Comparison of ENCODE assay signal across 1 cellular context in the genomic region with DNA sequence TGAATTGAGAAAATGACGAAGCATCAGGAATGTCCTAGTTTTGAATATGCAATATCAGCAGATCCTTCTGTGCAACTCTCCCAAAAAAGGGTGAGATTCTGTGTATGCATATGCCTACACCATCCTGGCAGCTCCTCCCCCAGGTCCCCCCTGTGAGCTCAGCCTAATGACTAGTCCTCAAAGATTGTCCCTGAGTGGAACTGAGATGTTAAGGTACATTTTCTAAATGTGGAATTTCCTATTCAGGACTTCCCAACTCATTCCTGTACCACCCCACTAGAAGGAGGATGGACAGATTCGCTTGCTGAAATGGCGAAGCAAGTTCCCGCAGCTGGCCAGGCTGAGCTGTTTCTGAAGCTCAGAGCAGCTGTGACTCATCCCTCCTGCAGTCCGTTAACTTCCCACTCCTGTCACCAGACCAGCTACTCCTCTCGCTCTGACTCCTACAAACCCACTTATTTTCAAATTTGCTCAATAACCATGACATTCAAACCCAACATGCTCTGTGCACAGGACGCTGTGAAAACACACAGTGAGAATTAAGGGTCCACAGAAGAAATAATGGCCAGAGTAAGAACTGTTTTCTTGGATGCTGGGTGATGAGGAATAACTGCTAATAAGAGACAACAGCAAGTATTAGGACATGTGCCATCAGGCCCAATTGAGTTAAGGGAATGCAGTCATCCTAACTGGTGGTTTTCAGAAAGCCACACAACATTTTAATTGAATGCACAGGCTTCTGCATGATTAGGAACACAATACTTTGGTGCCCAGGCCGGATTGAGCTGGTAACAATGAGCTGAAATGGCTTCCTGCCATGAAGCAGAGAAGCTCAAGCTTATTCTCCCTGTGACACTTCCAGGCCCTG.
TF ChIP-seq lines count a peak whose summit lies in the region.

No MANE protein-coding gene starts in this region.

TF ChIP-seq in GM12878, 131 proteins besides CTCF, POLR2A, EP300 and RAD21 (continued from another document):
- TF ChIP-seq, protein P1, sequence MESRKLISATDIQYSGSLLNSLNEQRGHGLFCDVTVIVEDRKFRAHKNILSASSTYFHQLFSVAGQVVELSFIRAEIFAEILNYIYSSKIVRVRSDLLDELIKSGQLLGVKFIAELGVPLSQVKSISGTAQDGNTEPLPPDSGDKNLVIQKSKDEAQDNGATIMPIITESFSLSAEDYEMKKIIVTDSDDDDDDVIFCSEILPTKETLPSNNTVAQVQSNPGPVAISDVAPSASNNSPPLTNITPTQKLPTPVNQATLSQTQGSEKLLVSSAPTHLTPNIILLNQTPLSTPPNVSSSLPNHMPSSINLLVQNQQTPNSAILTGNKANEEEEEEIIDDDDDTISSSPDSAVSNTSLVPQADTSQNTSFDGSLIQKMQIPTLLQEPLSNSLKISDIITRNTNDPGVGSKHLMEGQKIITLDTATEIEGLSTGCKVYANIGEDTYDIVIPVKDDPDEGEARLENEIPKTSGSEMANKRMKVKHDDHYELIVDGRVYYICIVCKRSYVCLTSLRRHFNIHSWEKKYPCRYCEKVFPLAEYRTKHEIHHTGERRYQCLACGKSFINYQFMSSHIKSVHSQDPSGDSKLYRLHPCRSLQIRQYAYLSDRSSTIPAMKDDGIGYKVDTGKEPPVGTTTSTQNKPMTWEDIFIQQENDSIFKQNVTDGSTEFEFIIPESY (IDR thresholded peaks at IDR 0.05) = no peak
- TF ChIP-seq HDGF (IDR thresholded peaks at IDR 0.05) = no peak
- no peak for TF ChIP-seq RBBP5 (conservative IDR thresholded peaks at IDR 0.05)
- TF ChIP-seq, protein P2, sequence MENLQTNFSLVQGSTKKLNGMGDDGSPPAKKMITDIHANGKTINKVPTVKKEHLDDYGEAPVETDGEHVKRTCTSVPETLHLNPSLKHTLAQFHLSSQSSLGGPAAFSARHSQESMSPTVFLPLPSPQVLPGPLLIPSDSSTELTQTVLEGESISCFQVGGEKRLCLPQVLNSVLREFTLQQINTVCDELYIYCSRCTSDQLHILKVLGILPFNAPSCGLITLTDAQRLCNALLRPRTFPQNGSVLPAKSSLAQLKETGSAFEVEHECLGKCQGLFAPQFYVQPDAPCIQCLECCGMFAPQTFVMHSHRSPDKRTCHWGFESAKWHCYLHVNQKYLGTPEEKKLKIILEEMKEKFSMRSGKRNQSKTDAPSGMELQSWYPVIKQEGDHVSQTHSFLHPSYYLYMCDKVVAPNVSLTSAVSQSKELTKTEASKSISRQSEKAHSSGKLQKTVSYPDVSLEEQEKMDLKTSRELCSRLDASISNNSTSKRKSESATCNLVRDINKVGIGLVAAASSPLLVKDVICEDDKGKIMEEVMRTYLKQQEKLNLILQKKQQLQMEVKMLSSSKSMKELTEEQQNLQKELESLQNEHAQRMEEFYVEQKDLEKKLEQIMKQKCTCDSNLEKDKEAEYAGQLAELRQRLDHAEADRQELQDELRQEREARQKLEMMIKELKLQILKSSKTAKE (IDR thresholded peaks at IDR 0.05; ENCODE audit: low read depth, poor library complexity, severe bottlenecking) = peak; percentile 90
- TF ChIP-seq GABPA (IDR thresholded peaks at IDR 0.05; ENCODE audit: low read depth) = peak; percentile 83
- TF ChIP-seq TAF1 (IDR thresholded peaks at IDR 0.05; ENCODE audit: borderline replicate concordance, low read depth, low read length) = peak; percentile 61; the same call in 1 of the 2 replicates
- TF ChIP-seq, protein P3, sequence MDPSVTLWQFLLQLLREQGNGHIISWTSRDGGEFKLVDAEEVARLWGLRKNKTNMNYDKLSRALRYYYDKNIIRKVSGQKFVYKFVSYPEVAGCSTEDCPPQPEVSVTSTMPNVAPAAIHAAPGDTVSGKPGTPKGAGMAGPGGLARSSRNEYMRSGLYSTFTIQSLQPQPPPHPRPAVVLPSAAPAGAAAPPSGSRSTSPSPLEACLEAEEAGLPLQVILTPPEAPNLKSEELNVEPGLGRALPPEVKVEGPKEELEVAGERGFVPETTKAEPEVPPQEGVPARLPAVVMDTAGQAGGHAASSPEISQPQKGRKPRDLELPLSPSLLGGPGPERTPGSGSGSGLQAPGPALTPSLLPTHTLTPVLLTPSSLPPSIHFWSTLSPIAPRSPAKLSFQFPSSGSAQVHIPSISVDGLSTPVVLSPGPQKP (IDR thresholded peaks at IDR 0.05; ENCODE audit: low read depth, low read length) = no peak
- TF ChIP-seq, protein P4, sequence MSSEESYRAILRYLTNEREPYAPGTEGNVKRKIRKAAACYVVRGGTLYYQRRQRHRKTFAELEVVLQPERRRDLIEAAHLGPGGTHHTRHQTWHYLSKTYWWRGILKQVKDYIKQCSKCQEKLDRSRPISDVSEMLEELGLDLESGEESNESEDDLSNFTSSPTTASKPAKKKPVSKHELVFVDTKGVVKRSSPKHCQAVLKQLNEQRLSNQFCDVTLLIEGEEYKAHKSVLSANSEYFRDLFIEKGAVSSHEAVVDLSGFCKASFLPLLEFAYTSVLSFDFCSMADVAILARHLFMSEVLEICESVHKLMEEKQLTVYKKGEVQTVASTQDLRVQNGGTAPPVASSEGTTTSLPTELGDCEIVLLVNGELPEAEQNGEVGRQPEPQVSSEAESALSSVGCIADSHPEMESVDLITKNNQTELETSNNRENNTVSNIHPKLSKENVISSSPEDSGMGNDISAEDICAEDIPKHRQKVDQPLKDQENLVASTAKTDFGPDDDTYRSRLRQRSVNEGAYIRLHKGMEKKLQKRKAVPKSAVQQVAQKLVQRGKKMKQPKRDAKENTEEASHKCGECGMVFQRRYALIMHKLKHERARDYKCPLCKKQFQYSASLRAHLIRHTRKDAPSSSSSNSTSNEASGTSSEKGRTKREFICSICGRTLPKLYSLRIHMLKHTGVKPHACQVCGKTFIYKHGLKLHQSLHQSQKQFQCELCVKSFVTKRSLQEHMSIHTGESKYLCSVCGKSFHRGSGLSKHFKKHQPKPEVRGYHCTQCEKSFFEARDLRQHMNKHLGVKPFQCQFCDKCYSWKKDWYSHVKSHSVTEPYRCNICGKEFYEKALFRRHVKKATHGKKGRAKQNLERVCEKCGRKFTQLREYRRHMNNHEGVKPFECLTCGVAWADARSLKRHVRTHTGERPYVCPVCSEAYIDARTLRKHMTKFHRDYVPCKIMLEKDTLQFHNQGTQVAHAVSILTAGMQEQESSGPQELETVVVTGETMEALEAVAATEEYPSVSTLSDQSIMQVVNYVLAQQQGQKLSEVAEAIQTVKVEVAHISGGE (CRISPR knock-in tag; IDR thresholded peaks at IDR 0.05) = no peak
- TF ChIP-seq, protein P5, sequence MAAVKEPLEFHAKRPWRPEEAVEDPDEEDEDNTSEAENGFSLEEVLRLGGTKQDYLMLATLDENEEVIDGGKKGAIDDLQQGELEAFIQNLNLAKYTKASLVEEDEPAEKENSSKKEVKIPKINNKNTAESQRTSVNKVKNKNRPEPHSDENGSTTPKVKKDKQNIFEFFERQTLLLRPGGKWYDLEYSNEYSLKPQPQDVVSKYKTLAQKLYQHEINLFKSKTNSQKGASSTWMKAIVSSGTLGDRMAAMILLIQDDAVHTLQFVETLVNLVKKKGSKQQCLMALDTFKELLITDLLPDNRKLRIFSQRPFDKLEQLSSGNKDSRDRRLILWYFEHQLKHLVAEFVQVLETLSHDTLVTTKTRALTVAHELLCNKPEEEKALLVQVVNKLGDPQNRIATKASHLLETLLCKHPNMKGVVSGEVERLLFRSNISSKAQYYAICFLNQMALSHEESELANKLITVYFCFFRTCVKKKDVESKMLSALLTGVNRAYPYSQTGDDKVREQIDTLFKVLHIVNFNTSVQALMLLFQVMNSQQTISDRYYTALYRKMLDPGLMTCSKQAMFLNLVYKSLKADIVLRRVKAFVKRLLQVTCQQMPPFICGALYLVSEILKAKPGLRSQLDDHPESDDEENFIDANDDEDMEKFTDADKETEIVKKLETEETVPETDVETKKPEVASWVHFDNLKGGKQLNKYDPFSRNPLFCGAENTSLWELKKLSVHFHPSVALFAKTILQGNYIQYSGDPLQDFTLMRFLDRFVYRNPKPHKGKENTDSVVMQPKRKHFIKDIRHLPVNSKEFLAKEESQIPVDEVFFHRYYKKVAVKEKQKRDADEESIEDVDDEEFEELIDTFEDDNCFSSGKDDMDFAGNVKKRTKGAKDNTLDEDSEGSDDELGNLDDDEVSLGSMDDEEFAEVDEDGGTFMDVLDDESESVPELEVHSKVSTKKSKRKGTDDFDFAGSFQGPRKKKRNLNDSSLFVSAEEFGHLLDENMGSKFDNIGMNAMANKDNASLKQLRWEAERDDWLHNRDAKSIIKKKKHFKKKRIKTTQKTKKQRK (IDR thresholded peaks at IDR 0.05; ENCODE audit: low read depth, low read length) = no peak
- peak; percentile 91 for TF ChIP-seq SREBF1 (IDR thresholded peaks at IDR 0.05; ENCODE audit: low read length)
- TF ChIP-seq LARP7 (IDR thresholded peaks at IDR 0.05) = no peak
- TF ChIP-seq CREB1 (IDR thresholded peaks at IDR 0.05; ENCODE audit: low read depth) = peak; percentile 80
- peak; percentile 99 for TF ChIP-seq RUNX3 (IDR thresholded peaks at IDR 0.05; ENCODE audit: low read length)
- TF ChIP-seq MTA2 (IDR thresholded peaks at IDR 0.05; ENCODE audit: low read depth) = peak; percentile 96
- peak; percentile 100 for TF ChIP-seq EED (IDR thresholded peaks at IDR 0.05; ENCODE audit: low read depth)
- no peak for TF ChIP-seq KDM1A (IDR thresholded peaks at IDR 0.05; ENCODE audit: borderline replicate concordance)
- TF ChIP-seq NR2C2 (IDR thresholded peaks at IDR 0.05; ENCODE audit: borderline replicate concordance, control insufficient read depth, insufficient read length, low read depth) = no peak
- TF ChIP-seq, protein P6, sequence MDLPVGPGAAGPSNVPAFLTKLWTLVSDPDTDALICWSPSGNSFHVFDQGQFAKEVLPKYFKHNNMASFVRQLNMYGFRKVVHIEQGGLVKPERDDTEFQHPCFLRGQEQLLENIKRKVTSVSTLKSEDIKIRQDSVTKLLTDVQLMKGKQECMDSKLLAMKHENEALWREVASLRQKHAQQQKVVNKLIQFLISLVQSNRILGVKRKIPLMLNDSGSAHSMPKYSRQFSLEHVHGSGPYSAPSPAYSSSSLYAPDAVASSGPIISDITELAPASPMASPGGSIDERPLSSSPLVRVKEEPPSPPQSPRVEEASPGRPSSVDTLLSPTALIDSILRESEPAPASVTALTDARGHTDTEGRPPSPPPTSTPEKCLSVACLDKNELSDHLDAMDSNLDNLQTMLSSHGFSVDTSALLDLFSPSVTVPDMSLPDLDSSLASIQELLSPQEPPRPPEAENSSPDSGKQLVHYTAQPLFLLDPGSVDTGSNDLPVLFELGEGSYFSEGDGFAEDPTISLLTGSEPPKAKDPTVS (IDR thresholded peaks at IDR 0.05; ENCODE audit: low read depth, low read length) = no peak
- TF ChIP-seq ATF7 (IDR thresholded peaks at IDR 0.05; ENCODE audit: low read depth) = peak; percentile 86
- 0 out of 2 replicates have a peak, but pooled peaks have one; percentile 83 for TF ChIP-seq STAT3 (IDR thresholded peaks at IDR 0.05; ENCODE audit: low read depth, low read length)
- TF ChIP-seq WRNIP1 (IDR thresholded peaks at IDR 0.05; ENCODE audit: borderline replicate concordance, low read depth, low read length) = no peak
- TF ChIP-seq NBN (IDR thresholded peaks at IDR 0.05) = peak; percentile 96
